ENCODE assay signal across 8 cellular contexts in the genomic region with DNA sequence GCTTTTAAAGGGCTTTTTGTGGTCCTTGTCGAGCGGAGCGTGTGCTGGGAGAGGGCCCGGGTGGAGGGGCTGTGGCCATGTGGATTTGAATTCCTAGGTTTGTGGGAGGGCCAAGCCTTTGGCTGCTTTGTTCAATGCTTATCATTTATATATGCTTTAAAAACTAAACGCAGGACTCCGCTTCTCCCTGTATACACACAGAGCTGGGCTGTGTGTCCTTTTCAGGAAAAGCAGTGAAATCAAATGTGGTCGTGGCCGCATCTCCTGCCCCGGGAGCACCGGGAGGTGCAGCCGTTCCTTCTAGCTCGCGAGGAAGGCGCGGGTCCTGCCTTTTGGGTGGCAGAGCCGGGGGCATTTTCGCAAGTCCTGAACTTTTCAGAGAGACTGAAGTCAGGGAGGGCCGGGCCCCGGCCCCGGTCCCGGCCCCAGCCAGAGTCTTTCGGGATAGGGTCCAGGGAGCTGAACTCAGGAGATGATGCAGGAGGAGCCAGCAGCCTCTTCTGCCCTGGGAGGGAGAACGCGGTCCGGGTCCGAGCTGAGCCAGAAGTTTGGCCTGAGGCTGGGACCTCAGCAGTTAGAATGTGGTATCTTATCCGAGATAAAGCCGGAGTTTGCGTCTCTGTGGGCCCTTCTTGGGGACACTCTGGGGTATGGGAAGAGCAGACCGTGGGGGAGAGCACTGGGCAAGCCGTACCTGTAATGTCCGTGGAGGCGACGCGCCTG.
DNase-seq lines count a peak whose midpoint lies in the region; ATAC-seq and TF ChIP-seq lines count a peak whose summit lies in the region.

No MANE protein-coding gene starts in this region.

- H3K9me3 ChIP-seq in Loucy (ENCODE audit: insufficient read depth, low read depth, low read length), result no peaks in the 10 kb centered on the region

- peak overlapping the region; percentile 92 for H3K4me2 ChIP-seq in Loucy (ENCODE audit: low read depth, low read length, poor library complexity, severe bottlenecking)

- H3K4me1 ChIP-seq in Loucy (ENCODE audit: insufficient read depth, low read length, poor library complexity, severe bottlenecking), result peaks cover 49% of the 10 kb centered on the region

- peaks cover 49% of the 10 kb centered on the region for H3K4me1 Mint-ChIP-seq in activated CD8-positive, alpha-beta T cell treated with anti-CD3 and anti-CD28 coated beads, Interleukin-2, amount 10 ng/mL, durations not matched to agents 7 days and 5 days (ENCODE audit: low read depth)
- peaks cover 52% of the 10 kb centered on the region for H3K4me1 Mint-ChIP-seq in osteocyte (ENCODE audit: unreplicated experiment)

- H3K4me3 ChIP-seq in Loucy (ENCODE audit: low read length, poor library complexity, severe bottlenecking) (peak overlapping the region; percentile 93), foreskin fibroblast (ENCODE audit: low read depth in 1 of 2, low read length in 2 of 2) (peak overlapping the region; percentile 76 to 93)

- H3K27me3 Mint-ChIP-seq in activated CD8-positive, alpha-beta T cell treated with anti-CD3 and anti-CD28 coated beads, Interleukin-2, amount 10 ng/mL, durations not matched to agents 7 days and 5 days (ENCODE audit: low read depth), result peaks cover 15% of the 10 kb centered on the region
- no peaks in the 10 kb centered on the region for H3K27me3 Mint-ChIP-seq in osteocyte (ENCODE audit: unreplicated experiment)

- H3K4me3 Mint-ChIP-seq in activated CD8-positive, alpha-beta T cell treated with anti-CD3 and anti-CD28 coated beads, Interleukin-2, amount 10 ng/mL, durations not matched to agents 7 days and 5 days, result peak overlapping the region; percentile 90
- H3K4me3 Mint-ChIP-seq in osteocyte (ENCODE audit: unreplicated experiment), result peak overlapping the region; percentile 97

- no peak for TF ChIP-seq CTCF in Loucy (conservative IDR thresholded peaks at IDR 0.05; ENCODE audit: low read length)
- no peak for TF ChIP-seq CTCF in foreskin fibroblast (IDR thresholded peaks at IDR 0.05; ENCODE audit: low read depth, low read length)
- no peak for TF ChIP-seq CTCF in osteocyte (IDR thresholded peaks at IDR 0.05)

- H3K9ac ChIP-seq in Loucy (ENCODE audit: low read depth, low read length, poor library complexity, severe bottlenecking), result peak overlapping the region; percentile 96

- no peaks in the 10 kb centered on the region for H3K27me3 ChIP-seq in Loucy (ENCODE audit: insufficient read depth, low read length, poor library complexity, severe bottlenecking)

- H3K9me3 Mint-ChIP-seq in activated CD8-positive, alpha-beta T cell treated with anti-CD3 and anti-CD28 coated beads, Interleukin-2, amount 10 ng/mL, durations not matched to agents 7 days and 5 days (ENCODE audit: insufficient read depth), result no peaks in the 10 kb centered on the region
- no peaks in the 10 kb centered on the region for H3K9me3 Mint-ChIP-seq in osteocyte (ENCODE audit: unreplicated experiment)

- DNase-seq in DMS53 treated with DMSO at 0.1 percent for 48 hours (lab: John Stamatoyannopoulos, UW; ENCODE audit: unreplicated experiment) (peak; percentile 9), foreskin fibroblast (peak in 1 of 2 donors; percentile 58), osteocyte (ENCODE audit: extremely low spot score, unreplicated experiment) (no peak), SIG-M5 treated with dmso at 0.1 percent for 504 hours (lab: John Stamatoyannopoulos, UW; ENCODE audit: unreplicated experiment) (no peak), foreskin melanocyte (no peak)
- peak; percentile 22 for DNase-seq in activated CD8-positive, alpha-beta T cell treated with anti-CD3 and anti-CD28 coated beads, Interleukin-2, amount 10 ng/mL, durations not matched to agents 7 days and 5 days

- H3F3A ChIP-seq in Loucy (ENCODE audit: low read depth), result no peaks in the 10 kb centered on the region

- H3K9me2 ChIP-seq in Loucy (replicated peaks; ENCODE audit: low read depth, low read length), result no peaks in the 10 kb centered on the region

- peaks cover 57% of the 10 kb centered on the region for H3K79me2 ChIP-seq in Loucy (ENCODE audit: insufficient read depth, low read length)

- peak overlapping the region; percentile 57 for H2AFZ ChIP-seq in Loucy (ENCODE audit: low read length)

- H3K27ac Mint-ChIP-seq in activated CD8-positive, alpha-beta T cell treated with anti-CD3 and anti-CD28 coated beads, Interleukin-2, amount 10 ng/mL, durations not matched to agents 7 days and 5 days, result peak overlapping the region; percentile 64
- peak overlapping the region; percentile 94 for H3K27ac Mint-ChIP-seq in osteocyte (ENCODE audit: unreplicated experiment)

- peak; percentile 9 for ATAC-seq in GM21717 (IDR thresholded peaks at IDR 0.05; ENCODE audit: unreplicated experiment)
- ATAC-seq in activated CD8-positive, alpha-beta T cell treated with anti-CD3 and anti-CD28 coated beads, Interleukin-2, amount 10 ng/mL, durations not matched to agents 7 days and 5 days, result peak; percentile 13

- H3K36me3 ChIP-seq in Loucy (ENCODE audit: insufficient read depth, low read length), result no peaks in the 10 kb centered on the region

- CTCF ChIA-PET in activated CD8-positive, alpha-beta T cell treated with anti-CD3 and anti-CD28 coated beads, Interleukin-2, amount 10 ng/mL, durations not matched to agents 7 days and 5 days (lab: Charles Lee), result interaction anchor here (1.5 to 6.8 kb wide), 5 partner anchors 9 to 146 kb away, joined by 3 to 69 read pairs (median 6); no protein-coding TSS in a partner anchor

- POLR2A ChIA-PET in activated CD8-positive, alpha-beta T cell treated with anti-CD3 and anti-CD28 coated beads, Interleukin-2, amount 10 ng/mL, durations not matched to agents 7 days and 5 days (lab: Charles Lee), result interaction anchor here (0.9 to 5.9 kb wide), 5 partner anchors 81 to 108 kb away, joined by 5 to 56 read pairs (median 11); no protein-coding TSS in a partner anchor

- H4K20me1 ChIP-seq in Loucy (ENCODE audit: insufficient read depth, low read length, poor library complexity, severe bottlenecking), result peaks cover 41% of the 10 kb centered on the region

- peaks cover 15% of the 10 kb centered on the region for H3K36me3 Mint-ChIP-seq in activated CD8-positive, alpha-beta T cell treated with anti-CD3 and anti-CD28 coated beads, Interleukin-2, amount 10 ng/mL, durations not matched to agents 7 days and 5 days (ENCODE audit: low read depth)
- peaks cover 3% of the 10 kb centered on the region for H3K36me3 Mint-ChIP-seq in osteocyte (ENCODE audit: unreplicated experiment)

Comparison
In these comparisons a context has a peak if more than half of its experiments do, and no peak if none do; other contexts are left out.
1. DNase-seq: peak in DMS53 treated with DMSO at 0.1 percent for 48 hours (single experiment) and activated CD8-positive, alpha-beta T cell treated with anti-CD3 and anti-CD28 coated beads, Interleukin-2, amount 10 ng/mL, durations not matched to agents 7 days and 5 days (single experiment); none in osteocyte (single experiment), SIG-M5 treated with dmso at 0.1 percent for 504 hours (single experiment) and foreskin melanocyte (single experiment).